Comparison of ENCODE assay signal across 8 cellular contexts in genomic region chr22:23180301-23180892, GRCh38. TPM values are rescaled to one million over a fixed set of nuclear protein-coding genes. Genes with fewer than 3 reads are reported as not detected.
A peak's percentile ranks its signal among the peaks of the same experiment; 100 is the strongest.
DNase-seq lines count a peak whose midpoint lies in the region; ATAC-seq and TF ChIP-seq lines count a peak whose summit lies in the region.

Gene BCR, plus strand, starts transcription at chr22:23180509. Its CDS starts 452 bp downstream, at chr22:23180961.

- peaks cover 0 to 16% (median 8%) of the 10 kb centered on the region in 3 donors for H3K27me3 Mint-ChIP-seq in CD14-positive monocyte (ENCODE audit: low read depth in 3 of 3)
- H3K27me3 Mint-ChIP-seq in H9 (ENCODE audit: low read depth), result peaks cover 20% of the 10 kb centered on the region

- no peak within 1 kb of the TSS for H2BK120ac ChIP-seq in H9 (ENCODE audit: low read depth, low read length, poor library complexity, severe bottlenecking)

- POLR2A ChIA-PET in OCI-LY7 (lab: Charles Lee), result no interaction called here

- no peak within 1 kb of the TSS for H4K5ac ChIP-seq in H9 (ENCODE audit: insufficient read length, low read depth, low read length)

- no peaks in the 10 kb centered on the region for H3K9me2 ChIP-seq in OCI-LY7 (ENCODE audit: insufficient read depth, low read length)

- no peak within 1 kb of the TSS for H2BK12ac ChIP-seq in H9 (ENCODE audit: insufficient read length, low read depth, low read length)

- peak within 1 kb of the TSS; percentile 92 for H3K14ac ChIP-seq in H9 (ENCODE audit: insufficient read depth, low read length)

- H2BK5ac ChIP-seq in H9 (ENCODE audit: insufficient read length, low read length), result no peak within 1 kb of the TSS

- H3K4me3 ChIP-seq in OCI-LY7 (ENCODE audit: low read depth, low read length, poor library complexity, severe bottlenecking) (peak within 1 kb of the TSS; percentile 71), esophagus muscularis mucosa (peak within 1 kb of the TSS; percentile 68 to 90 (median 69)), mucosa of descending colon (peak within 1 kb of the TSS; percentile 44)

- H3K4ac ChIP-seq in H9 (ENCODE audit: low read depth, low read length), result no peak within 1 kb of the TSS

- peak; percentile 86 for ATAC-seq in mucosa of descending colon
- ATAC-seq in stimulated activated naive CD8-positive, alpha-beta T cell treated with anti-CD3 and anti-CD28 coated beads, Interleukin-15, Interleukin-2, amounts not matched to agents 100 U/mL and 50 U/mL, for 24 hours, result peak; percentile 39

- no CpG with 5 or more reads among the region's 88 CpGs for WGBS in H9 (ENCODE audit: extremely low coverage, insufficient read length, low lambda C conversion rate)
- 0% methylated on average over 2 of the region's 88 CpGs for WGBS in esophagus muscularis mucosa

- no peak within 1 kb of the TSS for H2BK20ac ChIP-seq in H9 (ENCODE audit: low read depth, low read length, poor library complexity, severe bottlenecking)

- H4K8ac ChIP-seq in H9 (replicated peaks; ENCODE audit: insufficient read length, low read depth, low read length), result no peak within 1 kb of the TSS

- H3K56ac ChIP-seq in H9 (ENCODE audit: insufficient read length, low read depth, low read length), result no peak within 1 kb of the TSS

- peak within 1 kb of the TSS; percentile 88 to 99 for H3K4me3 Mint-ChIP-seq in CD14-positive monocyte
- H3K4me3 Mint-ChIP-seq in H9, result peak within 1 kb of the TSS; percentile 79 to 88

- intact Hi-C loops in CD14-positive monocyte (cut with micrococcal nuclease), result loop anchor here in 1 of 2 donors (1.0 to 5.0 kb wide), 2 partner anchors 37 to 101 kb away; no protein-coding TSS in a partner anchor
- intact Hi-C loops in OCI-LY7 (cut with micrococcal nuclease; ENCODE audit: unreplicated experiment), result loop anchor here (1.0 kb wide), 1 partner anchor 89 kb away; no protein-coding TSS in a partner anchor
- intact Hi-C loops in esophagus muscularis mucosa (cut with DNase I), result no loop called here
- intact Hi-C loops in mucosa of descending colon (cut with DNase I, micrococcal nuclease), result no loop called here

- H3K4me1 ChIP-seq in H9 (ENCODE audit: insufficient read depth, low read length), result peaks cover 4% of the 10 kb centered on the region; the same call in 1 of the 2 replicates
- H3K4me1 ChIP-seq in OCI-LY7 (ENCODE audit: insufficient read depth, low read length, poor library complexity, severe bottlenecking), result peaks cover 67% of the 10 kb centered on the region
- H3K4me1 ChIP-seq in esophagus muscularis mucosa, result peaks cover 42 to 67% (median 65%) of the 10 kb centered on the region in 4 donors
- peaks cover 39% of the 10 kb centered on the region for H3K4me1 ChIP-seq in mucosa of descending colon (ENCODE audit: low read depth)

- H2AFZ ChIP-seq in H9 (ENCODE audit: low read length) (no peak within 1 kb of the TSS), OCI-LY7 (ENCODE audit: low read length) (peak within 1 kb of the TSS; percentile 56; the same call in 1 of the 2 replicates)

- H3K18ac ChIP-seq in H9 (ENCODE audit: insufficient read length, low read depth, low read length), result peak within 1 kb of the TSS; percentile 77

- H3K9me3 Mint-ChIP-seq in CD14-positive monocyte (peaks cover 10 to 19% (median 16%) of the 10 kb centered on the region in 7 donors), H9 (peaks cover 18 to 19% of the 10 kb centered on the region in 2 experiments)

- DNase-seq in CD14-positive monocyte (ENCODE audit: low spot score) (no peak), H9 (no peak), OCI-LY7 (ENCODE audit: low spot score) (peak; percentile 77), activated T-helper 1 cell treated with Interleukin-2 at 50 U/mL for 16 hours (ENCODE audit: low read depth) (peak; percentile 50), esophagus muscularis mucosa (ENCODE audit: extremely low spot score) (no peak), mucosa of descending colon (peak; percentile 72 to 84 (median 78)), NCI-H1694 treated with DMSO at 0.1 percent for 48 hours (lab: John Stamatoyannopoulos, UW) (no peak)
- DNase-seq in stimulated activated naive CD8-positive, alpha-beta T cell treated with anti-CD3 and anti-CD28 coated beads, Interleukin-15, Interleukin-2, amounts not matched to agents 100 U/mL and 50 U/mL, for 24 hours, result peak; percentile 70

- H2BK15ac ChIP-seq in H9 (ENCODE audit: low read depth, low read length), result no peak within 1 kb of the TSS; the same call in 1 of the 2 replicates

- H3K9me3 ChIP-seq in H9 (ENCODE audit: control insufficient read depth, low read depth, low read length), result peaks cover 17% of the 10 kb centered on the region
- peaks cover 13% of the 10 kb centered on the region for H3K9me3 ChIP-seq in OCI-LY7 (ENCODE audit: low read length)
- H3K9me3 ChIP-seq in esophagus muscularis mucosa, result peaks cover 0 to 9% (median 4%) of the 10 kb centered on the region in 4 donors
- H3K9me3 ChIP-seq in mucosa of descending colon, result peaks cover 11% of the 10 kb centered on the region

- no peak within 1 kb of the TSS for H3K23ac ChIP-seq in H9 (ENCODE audit: insufficient read length, low read depth, low read length)

- CTCF ChIA-PET in OCI-LY7 (lab: Charles Lee; ENCODE audit: unreplicated experiment), result no interaction called here

- no peak for TF ChIP-seq CTCF in CD14-positive monocyte (IDR thresholded peaks at IDR 0.05)
- TF ChIP-seq CTCF in H9 (conservative IDR thresholded peaks at IDR 0.05), result no peak
- peak; percentile 53; the same call in 1 of the 2 replicates for TF ChIP-seq CTCF in OCI-LY7 (conservative IDR thresholded peaks at IDR 0.05; ENCODE audit: low read length)
- no peak for TF ChIP-seq CTCF in esophagus muscularis mucosa (IDR thresholded peaks at IDR 0.05)
- TF ChIP-seq CTCF in mucosa of descending colon (IDR thresholded peaks at IDR 0.05), result no peak

- H4K91ac ChIP-seq in H9 (ENCODE audit: insufficient read length, low read depth, low read length), result no peak within 1 kb of the TSS

- H3K9ac ChIP-seq in H9 (ENCODE audit: extremely low read depth, insufficient read length, low read length), result peak within 1 kb of the TSS; percentile 67

- H3K4me2 ChIP-seq in H9 (ENCODE audit: insufficient read depth, insufficient read length, low read length) (peak within 1 kb of the TSS; percentile 90), OCI-LY7 (ENCODE audit: low read length) (peak within 1 kb of the TSS; percentile 92)

- H3K23me2 ChIP-seq in H9 (ENCODE audit: insufficient read length, low read depth, low read length, poor library complexity, severe bottlenecking), result peaks cover 21% of the 10 kb centered on the region

- H3K27ac ChIP-seq in H9 (ENCODE audit: insufficient read length, low read depth, low read length) (no peak within 1 kb of the TSS), OCI-LY7 (ENCODE audit: low read depth, low read length, poor library complexity, severe bottlenecking) (peak within 1 kb of the TSS; percentile 33), esophagus muscularis mucosa (replicated peaks in 1 of 4) (peak within 1 kb of the TSS; percentile 85 to 89 (median 87))

- H3T11ph ChIP-seq in H9 (ENCODE audit: low read length), result no peak within 1 kb of the TSS

- no peaks in the 10 kb centered on the region for H3K79me1 ChIP-seq in H9 (ENCODE audit: insufficient read depth, low read depth, low read length, poor library complexity, severe bottlenecking)

- H3K27me3 ChIP-seq in H9 (ENCODE audit: insufficient read depth, low read length) (no peaks in the 10 kb centered on the region; the same call in 1 of the 2 replicates), esophagus muscularis mucosa (no peaks in the 10 kb centered on the region)

- H3K4me1 Mint-ChIP-seq in CD14-positive monocyte (peaks cover 60% of the 10 kb centered on the region), H9 (peaks cover 43 to 52% of the 10 kb centered on the region in 2 experiments)

- peaks cover 35% of the 10 kb centered on the region; the same call in 1 of the 2 replicates for H3K79me2 ChIP-seq in H9 (ENCODE audit: insufficient read depth, low read length)
- peaks cover 39% of the 10 kb centered on the region for H3K79me2 ChIP-seq in OCI-LY7 (ENCODE audit: insufficient read depth, low read depth, low read length)

- H4K20me1 ChIP-seq in H9 (ENCODE audit: control insufficient read depth, insufficient read depth, insufficient read length), result peaks cover 4% of the 10 kb centered on the region
- peaks cover 26% of the 10 kb centered on the region for H4K20me1 ChIP-seq in OCI-LY7 (ENCODE audit: insufficient read depth, low read length)

- H3K27ac Mint-ChIP-seq in CD14-positive monocyte (peak within 1 kb of the TSS in 6 of 7 donors; percentile 42 to 85 (median 76)), H9 (peak within 1 kb of the TSS in 1 of 3 experiments; percentile 40; a peak in 1 of 7 replicates)

- no peak for TF ChIP-seq EP300 in esophagus muscularis mucosa (IDR thresholded peaks at IDR 0.05)

- BruUV-seq in OCI-LY7 (replicated peaks; lab: Mats Ljungman, UMichigan), result no TSS peak

- no peak within 1 kb of the TSS for H2AK5ac ChIP-seq in H9 (ENCODE audit: insufficient read length, low read length)

- H3K36me3 ChIP-seq in OCI-LY7 (ENCODE audit: insufficient read depth, low read length) (peaks cover 26% of the 10 kb centered on the region), esophagus muscularis mucosa (no peaks in the 10 kb centered on the region), mucosa of descending colon (ENCODE audit: low read depth) (no peaks in the 10 kb centered on the region)

- H3K36me3 Mint-ChIP-seq in CD14-positive monocyte (peaks cover 13% of the 10 kb centered on the region in 2 donors), H9 (ENCODE audit: insufficient read depth in 1 of 3, low read depth in 3 of 3) (peaks cover 29 to 39% (median 35%) of the 10 kb centered on the region in 3 experiments)

- TF ChIP-seq POLR2A in esophagus muscularis mucosa (IDR thresholded peaks at IDR 0.05; ENCODE audit: low read depth), result no peak

RNA-seq across cellular contexts. Expression of gene BCR, which starts in this region (rescaled TPM):
- polyA plus RNA-seq in CD14-positive monocyte, result under 1 TPM; 0.97 TPM
- total RNA-seq in H9 (2021) (77.0 and 81.6 TPM in 2 replicates), OCI-LY7 (2022) (38.7 and 42.2 TPM in 2 replicates), esophagus muscularis mucosa (10 to 100 TPM; 35.7 to 58.5 (median 48.0) TPM), mucosa of descending colon (10 to 100 TPM; 43.6 to 56.0 (median 49.5) TPM)
- 46.5 and 51.3 TPM in 2 replicates for total RNA-seq in OCI-LY7 (2014; rRNA removed; shearing (Covaris generic))

Comparison
In these comparisons a context has a peak if more than half of its experiments do, and no peak if none do; other contexts are left out.
1. DNase-seq: peak in OCI-LY7 (single experiment), activated T-helper 1 cell treated with Interleukin-2 at 50 U/mL for 16 hours (single experiment), mucosa of descending colon (3 of 3) and stimulated activated naive CD8-positive, alpha-beta T cell treated with anti-CD3 and anti-CD28 coated beads, Interleukin-15, Interleukin-2, amounts not matched to agents 100 U/mL and 50 U/mL, for 24 hours (single experiment); none in CD14-positive monocyte (single experiment), H9 (single experiment), esophagus muscularis mucosa (single experiment) and NCI-H1694 treated with DMSO at 0.1 percent for 48 hours (single experiment).
2. Peak in every context shown above with its lines, with median percentiles within 50 percentile points of each other: H3K4me3 ChIP-seq.